8 cellular contexts compared by ENCODE assay signal in genomic region chr10:51063659-51064535, GRCh38.
DNase-seq lines count a peak whose midpoint lies in the region; ATAC-seq and TF ChIP-seq lines count a peak whose summit lies in the region.

No MANE protein-coding gene starts in this region.

- H3K9me3 Mint-ChIP-seq in effector memory CD8-positive, alpha-beta T cell, result no peaks in the 10 kb centered on the region

- H3K4me3 ChIP-seq in AG09309 (ENCODE audit: control insufficient read depth, low read depth, low read length), result no peak overlapping the region
- no peak overlapping the region for H3K4me3 ChIP-seq in astrocyte of the spinal cord (ENCODE audit: low read depth, low read length)

- in situ Hi-C loops in astrocyte of the spinal cord (cut with HindIII; ENCODE audit: low sequenced_read_pairs), result no loop called here

- TF ChIP-seq CTCF in AG09309 (IDR thresholded peaks at IDR 0.05; ENCODE audit: control insufficient read depth, insufficient read depth, low read depth, low read length, missing control alignments) (peak; percentile 47), astrocyte of the spinal cord (IDR thresholded peaks at IDR 0.05; ENCODE audit: low read depth, low read length) (peak; percentile 54)

- peaks cover 0 to 7% of the 10 kb centered on the region in 2 donors for H3K27me3 Mint-ChIP-seq in effector memory CD8-positive, alpha-beta T cell

- DNase-seq in AG09309 (ENCODE audit: low read depth) (no peak), astrocyte of the spinal cord (ENCODE audit: low read depth, low spot score) (peak; percentile 60), left kidney (ENCODE audit: low read depth, low spot score) (peak; percentile 60), NCI-H524 treated with DMSO at 0.1 percent for 48 hours (lab: John Stamatoyannopoulos, UW) (no peak)
- DNase-seq in effector memory CD8-positive, alpha-beta T cell, result no peak

- no peak overlapping the region for H3K4me3 Mint-ChIP-seq in effector memory CD8-positive, alpha-beta T cell

- H3K4me1 Mint-ChIP-seq in effector memory CD8-positive, alpha-beta T cell (ENCODE audit: low read depth in 2 of 2), result no peaks in the 10 kb centered on the region

- H3K36me3 Mint-ChIP-seq in effector memory CD8-positive, alpha-beta T cell (ENCODE audit: insufficient read depth), result no peaks in the 10 kb centered on the region

- peak; percentile 49 for ATAC-seq in HG03442 (IDR thresholded peaks at IDR 0.05; ENCODE audit: unreplicated experiment)
- no peak for ATAC-seq in effector memory CD8-positive, alpha-beta T cell (replicated peaks)
- ATAC-seq in GM18867 (IDR thresholded peaks at IDR 0.05; ENCODE audit: unreplicated experiment), result no peak
- no peak for ATAC-seq in GM21529 (IDR thresholded peaks at IDR 0.05; ENCODE audit: unreplicated experiment)

- H3K27ac Mint-ChIP-seq in effector memory CD8-positive, alpha-beta T cell, result no peak overlapping the region

Comparison
In these comparisons a context has a peak if more than half of its experiments do, and no peak if none do; other contexts are left out.
1. DNase-seq: peak in astrocyte of the spinal cord (single experiment) and left kidney (single experiment); none in AG09309 (single experiment), NCI-H524 treated with DMSO at 0.1 percent for 48 hours (single experiment) and effector memory CD8-positive, alpha-beta T cell (0 of 3).